ENCODE assay signal across 12 cellular contexts in the genomic region with DNA sequence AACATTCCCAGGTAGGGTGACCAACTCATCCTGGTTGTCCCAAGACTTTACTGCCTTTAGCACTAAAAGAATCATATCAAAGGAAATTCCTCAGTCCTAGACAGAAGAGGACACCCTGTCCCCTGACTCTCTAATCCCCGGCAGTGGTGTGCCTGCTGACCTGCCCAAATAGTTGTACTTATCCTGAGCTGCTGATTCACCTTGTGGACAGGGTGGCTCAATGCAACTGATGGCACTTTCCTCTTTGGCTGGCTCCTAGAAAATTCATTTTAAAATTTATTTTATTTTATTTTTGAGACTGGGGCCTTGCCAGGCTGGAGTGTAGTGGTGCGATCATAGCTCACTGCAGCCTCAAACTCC.
A peak's percentile ranks its signal among the peaks of the same experiment; 100 is the strongest.
DNase-seq lines count a peak whose midpoint lies in the region; ATAC-seq and TF ChIP-seq lines count a peak whose summit lies in the region.
"Had no signal": no experiment of that assay in that cellular context is flagged by ENCODE, and none has a peak within 500 bp of the region (broad histone marks: within the 10 kb centered on the region; RNA-seq: fewer than 3 reads in every experiment).

No MANE protein-coding gene starts in this region.

- H3K27me3 Mint-ChIP-seq in stimulated activated naive CD8-positive, alpha-beta T cell treated with anti-CD3 and anti-CD28 coated beads, Interleukin-15, amount 100 ng/mL, for 72 hours: peaks cover 8% of the 10 kb centered on the region
- H3K27me3 Mint-ChIP-seq in activated naive CD4-positive, alpha-beta T cell treated with anti-CD3 and anti-CD28 coated beads, Interleukin-2, amount 10 ng/mL, durations not matched to agents 7 days and 5 days: no peaks in the 10 kb centered on the region

- no peaks in the 10 kb centered on the region for H4K20me1 ChIP-seq in SK-N-SH (ENCODE audit: insufficient read depth)
- no peaks in the 10 kb centered on the region for H4K20me1 ChIP-seq in osteoblast (ENCODE audit: insufficient read depth, low read length)

- H3K79me2 ChIP-seq in SK-N-SH (ENCODE audit: insufficient read depth): no peaks in the 10 kb centered on the region
- H3K79me2 ChIP-seq in osteoblast (ENCODE audit: insufficient read depth, low read length): no peaks in the 10 kb centered on the region

- H3K27me3 ChIP-seq in SK-N-SH (ENCODE audit: insufficient read depth) (no peaks in the 10 kb centered on the region), osteoblast (ENCODE audit: insufficient read depth, low read length) (no peaks in the 10 kb centered on the region)

- H3K36me3 Mint-ChIP-seq in activated naive CD4-positive, alpha-beta T cell treated with anti-CD3 and anti-CD28 coated beads, Interleukin-2, amount 10 ng/mL, durations not matched to agents 7 days and 5 days: no peaks in the 10 kb centered on the region
- H3K36me3 Mint-ChIP-seq: activated naive CD4-positive, alpha-beta T cell treated with anti-CD3 and anti-CD28 coated beads, Interleukin-2, amount 50 U/mL, for 72 hours had no signal

- ATAC-seq in SK-N-SH treated with all-trans-retinoic acid at 6 μM for 48 hours: no peak
- no peak for ATAC-seq in HG03159 (IDR thresholded peaks at IDR 0.05; ENCODE audit: unreplicated experiment)
- no peak for ATAC-seq in stimulated activated naive CD8-positive, alpha-beta T cell treated with anti-CD3 and anti-CD28 coated beads, Interleukin-15, amount 100 ng/mL, for 72 hours
- ATAC-seq: activated naive CD4-positive, alpha-beta T cell treated with anti-CD3 and anti-CD28 coated beads, Interleukin-2, amount 50 U/mL, for 72 hours had no signal

- TF ChIP-seq CTCF in SK-N-SH (IDR thresholded peaks at IDR 0.05) (peak; percentile 22), fibroblast of pulmonary artery (IDR thresholded peaks at IDR 0.05; ENCODE audit: low read length, missing control alignments) (peak; percentile 4), osteoblast (IDR thresholded peaks at IDR 0.05; ENCODE audit: extremely low read depth, low read depth, low read length) (no peak)

- H3K36me3 ChIP-seq in SK-N-SH (replicated peaks in 1 of 2; ENCODE audit: control insufficient read depth in 1 of 2, insufficient read depth in 2 of 2, low read length in 1 of 2) (no peaks in the 10 kb centered on the region), osteoblast (ENCODE audit: insufficient read depth, low read length) (no peaks in the 10 kb centered on the region)

- POLR2A ChIA-PET in SK-N-SH (lab: Yijun Ruan, JAX): no interaction called here

- H2AFZ ChIP-seq in SK-N-SH (ENCODE audit: low read depth) (no peak overlapping the region), osteoblast (ENCODE audit: low read length) (no peak overlapping the region)

- no peak overlapping the region for H3K27ac Mint-ChIP-seq in stimulated activated naive CD8-positive, alpha-beta T cell treated with anti-CD3 and anti-CD28 coated beads, Interleukin-15, amount 100 ng/mL, for 72 hours
- no peak overlapping the region for H3K27ac Mint-ChIP-seq in activated naive CD4-positive, alpha-beta T cell treated with anti-CD3 and anti-CD28 coated beads, Interleukin-2, amount 10 ng/mL, durations not matched to agents 7 days and 5 days
- H3K27ac Mint-ChIP-seq: activated naive CD4-positive, alpha-beta T cell treated with anti-CD3 and anti-CD28 coated beads, Interleukin-2, amount 50 U/mL, for 72 hours had no signal

- no peak overlapping the region for H3K4me3 Mint-ChIP-seq in stimulated activated naive CD8-positive, alpha-beta T cell treated with anti-CD3 and anti-CD28 coated beads, Interleukin-15, amount 100 ng/mL, for 72 hours
- H3K4me3 Mint-ChIP-seq in activated naive CD4-positive, alpha-beta T cell treated with anti-CD3 and anti-CD28 coated beads, Interleukin-2, amount 10 ng/mL, durations not matched to agents 7 days and 5 days: no peak overlapping the region

- peaks cover 29% of the 10 kb centered on the region for H3F3A ChIP-seq in SK-N-SH (replicated peaks; ENCODE audit: insufficient read depth)

- H3K4me2 ChIP-seq in SK-N-SH (peak overlapping the region; percentile 5; the same call in 1 of the 2 replicates), osteoblast (ENCODE audit: insufficient read depth, low read length) (no peak overlapping the region)

- H3K9me3 ChIP-seq in SK-N-SH (no peaks in the 10 kb centered on the region), osteoblast (ENCODE audit: low read depth, low read length) (no peaks in the 10 kb centered on the region)

- DNase-seq in SK-N-SH: no peak
- DNase-seq in fibroblast of pulmonary artery (ENCODE audit: low read depth): no peak
- no peak for DNase-seq in osteoblast (ENCODE audit: insufficient read length, low spot score, missing footprints)
- DNase-seq in stimulated activated naive CD8-positive, alpha-beta T cell treated with anti-CD3 and anti-CD28 coated beads, Interleukin-15, amount 100 ng/mL, for 72 hours: no peak
- no peak for DNase-seq in activated naive CD4-positive, alpha-beta T cell treated with anti-CD3 and anti-CD28 coated beads, Interleukin-2, amount 10 ng/mL, durations not matched to agents 7 days and 5 days
- no peak for DNase-seq in effector CD8-positive, alpha-beta T cell (lab: John Stamatoyannopoulos, UW)
- DNase-seq: NCI-H1048, T-helper 1 cell had no signal

- peaks cover 11 to 40% of the 10 kb centered on the region in 2 experiments; a peak in 3 of 4 replicates for H3K4me1 ChIP-seq in SK-N-SH (ENCODE audit: control insufficient read depth in 1 of 2, insufficient read depth in 2 of 2, low read depth in 1 of 2, low read length in 1 of 2)
- H3K4me1 ChIP-seq in osteoblast (ENCODE audit: insufficient read depth, low read length): peaks cover 40% of the 10 kb centered on the region

- WGBS in SK-N-SH (ENCODE audit: low lambda C conversion rate): 91% methylated on average over 2 of the region's 2 CpGs

- H3K27ac ChIP-seq in SK-N-SH (ENCODE audit: low read depth in 2 of 2, low read length in 1 of 2): peak overlapping the region; percentile 95 to 98
- H3K27ac ChIP-seq in osteoblast (ENCODE audit: low read depth, low read length): peak overlapping the region; percentile 10
- H3K27ac ChIP-seq: 22Rv1 had no signal

- TF ChIP-seq RAD21 in SK-N-SH (IDR thresholded peaks at IDR 0.05; ENCODE audit: low read length): no peak

- peaks cover 7% of the 10 kb centered on the region for H3K4me1 Mint-ChIP-seq in stimulated activated naive CD8-positive, alpha-beta T cell treated with anti-CD3 and anti-CD28 coated beads, Interleukin-15, amount 100 ng/mL, for 72 hours
- H3K4me1 Mint-ChIP-seq in activated naive CD4-positive, alpha-beta T cell treated with anti-CD3 and anti-CD28 coated beads, Interleukin-2, amount 10 ng/mL, durations not matched to agents 7 days and 5 days: no peaks in the 10 kb centered on the region

- no peaks in the 10 kb centered on the region for H3K9me2 ChIP-seq in SK-N-SH

- H3K9me3 Mint-ChIP-seq in stimulated activated naive CD8-positive, alpha-beta T cell treated with anti-CD3 and anti-CD28 coated beads, Interleukin-15, amount 100 ng/mL, for 72 hours: no peaks in the 10 kb centered on the region
- no peaks in the 10 kb centered on the region for H3K9me3 Mint-ChIP-seq in activated naive CD4-positive, alpha-beta T cell treated with anti-CD3 and anti-CD28 coated beads, Interleukin-2, amount 10 ng/mL, durations not matched to agents 7 days and 5 days
- H3K9me3 Mint-ChIP-seq: activated naive CD4-positive, alpha-beta T cell treated with anti-CD3 and anti-CD28 coated beads, Interleukin-2, amount 50 U/mL, for 72 hours had no signal

- no peak overlapping the region for H3K4me3 ChIP-seq in SK-N-SH (ENCODE audit: low read depth in 2 of 2, low read length in 1 of 2)
- no peak overlapping the region for H3K4me3 ChIP-seq in fibroblast of pulmonary artery (replicated peaks; ENCODE audit: low read depth, low read length)
- no peak overlapping the region for H3K4me3 ChIP-seq in osteoblast (ENCODE audit: insufficient read depth, low read length)

- no peak for TF ChIP-seq EP300 in SK-N-SH (IDR thresholded peaks at IDR 0.05; ENCODE audit: borderline replicate concordance in 1 of 2, low read depth in 1 of 2, low read length in 1 of 2)

- H3K9ac ChIP-seq in SK-N-SH: no peak overlapping the region

- CTCF ChIA-PET in SK-N-SH (lab: Yijun Ruan, JAX): interaction anchor here (1.5 to 1.7 kb wide), 2 partner anchors 16 to 51 kb away, joined by 5 read pairs; no protein-coding TSS in a partner anchor
- CTCF ChIA-PET in activated naive CD4-positive, alpha-beta T cell treated with anti-CD3 and anti-CD28 coated beads, Interleukin-2, amount 10 ng/mL, durations not matched to agents 7 days and 5 days (lab: Charles Lee): no interaction called here

TF ChIP-seq in SK-N-SH, 30 proteins besides CTCF, POLR2A, EP300 and RAD21 (continues in another document):
- TF ChIP-seq, protein P1, sequence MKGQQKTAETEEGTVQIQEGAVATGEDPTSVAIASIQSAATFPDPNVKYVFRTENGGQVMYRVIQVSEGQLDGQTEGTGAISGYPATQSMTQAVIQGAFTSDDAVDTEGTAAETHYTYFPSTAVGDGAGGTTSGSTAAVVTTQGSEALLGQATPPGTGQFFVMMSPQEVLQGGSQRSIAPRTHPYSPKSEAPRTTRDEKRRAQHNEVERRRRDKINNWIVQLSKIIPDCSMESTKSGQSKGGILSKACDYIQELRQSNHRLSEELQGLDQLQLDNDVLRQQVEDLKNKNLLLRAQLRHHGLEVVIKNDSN (IDR thresholded peaks at IDR 0.05; ENCODE audit: borderline replicate concordance, low read depth): no peak
- TF ChIP-seq FOXM1 (IDR thresholded peaks at IDR 0.05; ENCODE audit: low read depth): no peak

TF ChIP-seq in SK-N-SH treated with all-trans-retinoic acid at 6 μM for 48 hours, 23 proteins besides CTCF, POLR2A, EP300 and RAD21 (continues in another document):
- TF ChIP-seq GLIS3 (CRISPR knock-in tag; IDR thresholded peaks at IDR 0.05): no peak
- TF ChIP-seq OSR1 (CRISPR knock-in tag; IDR thresholded peaks at IDR 0.05): no peak
- TF ChIP-seq ESRRG (CRISPR knock-in tag; IDR thresholded peaks at IDR 0.05): no peak
- TF ChIP-seq ZNF8 (CRISPR knock-in tag; IDR thresholded peaks at IDR 0.05): no peak
- no peak for TF ChIP-seq ZFP3 (CRISPR knock-in tag; IDR thresholded peaks at IDR 0.05)
- TF ChIP-seq ISL1 (CRISPR knock-in tag; IDR thresholded peaks at IDR 0.05): no peak
- TF ChIP-seq ZNF70 (CRISPR knock-in tag; IDR thresholded peaks at IDR 0.05): no peak
- TF ChIP-seq, protein P2, sequence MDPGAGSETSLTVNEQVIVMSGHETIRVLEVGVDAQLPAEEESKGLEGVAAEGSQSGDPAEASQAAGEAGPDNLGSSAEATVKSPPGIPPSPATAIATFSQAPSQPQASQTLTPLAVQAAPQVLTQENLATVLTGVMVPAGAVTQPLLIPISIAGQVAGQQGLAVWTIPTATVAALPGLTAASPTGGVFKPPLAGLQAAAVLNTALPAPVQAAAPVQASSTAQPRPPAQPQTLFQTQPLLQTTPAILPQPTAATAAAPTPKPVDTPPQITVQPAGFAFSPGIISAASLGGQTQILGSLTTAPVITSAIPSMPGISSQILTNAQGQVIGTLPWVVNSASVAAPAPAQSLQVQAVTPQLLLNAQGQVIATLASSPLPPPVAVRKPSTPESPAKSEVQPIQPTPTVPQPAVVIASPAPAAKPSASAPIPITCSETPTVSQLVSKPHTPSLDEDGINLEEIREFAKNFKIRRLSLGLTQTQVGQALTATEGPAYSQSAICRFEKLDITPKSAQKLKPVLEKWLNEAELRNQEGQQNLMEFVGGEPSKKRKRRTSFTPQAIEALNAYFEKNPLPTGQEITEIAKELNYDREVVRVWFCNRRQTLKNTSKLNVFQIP (CRISPR knock-in tag; IDR thresholded peaks at IDR 0.05; ENCODE audit: borderline replicate concordance, low read depth): no peak
